Comparison of ENCODE assay signal across 14 cellular contexts in the genomic region with DNA sequence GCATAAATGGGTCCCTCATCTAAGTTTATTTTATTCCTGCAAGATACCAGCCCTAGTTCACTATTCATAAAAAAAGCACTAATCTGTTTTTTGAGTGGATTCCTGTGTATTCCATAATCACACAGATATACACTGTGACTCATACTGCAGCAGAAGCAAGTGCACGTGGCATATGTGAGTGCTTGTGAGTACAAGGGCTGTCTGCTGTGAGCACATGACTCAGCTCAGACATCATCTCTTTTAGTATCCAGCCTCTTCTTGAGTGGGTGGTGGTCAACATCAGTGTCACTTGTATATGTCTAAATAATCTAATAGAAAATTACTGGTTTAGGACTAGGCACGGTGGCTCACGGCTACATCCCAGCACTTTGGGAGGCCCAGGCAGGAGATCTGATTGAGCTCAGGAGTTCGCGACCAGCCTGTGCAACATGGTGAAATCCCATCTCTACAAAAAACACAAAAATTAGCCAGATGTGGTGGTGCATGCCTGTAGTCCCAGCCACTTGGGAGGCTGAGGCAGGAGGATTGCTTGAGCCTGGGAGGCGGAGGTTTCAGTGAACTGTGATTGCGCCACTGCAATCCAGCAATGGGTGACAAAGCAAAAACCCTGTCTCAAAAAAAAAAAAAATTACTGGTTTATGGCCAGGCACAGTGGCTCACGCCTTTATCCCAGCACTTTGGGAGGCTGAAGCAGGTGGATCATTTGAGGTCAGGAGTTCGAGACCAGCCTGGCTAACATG. TPM values are rescaled to one million over a fixed set of nuclear protein-coding genes. Genes with fewer than 3 reads are reported as not detected.
A peak's percentile ranks its signal among the peaks of the same experiment; 100 is the strongest.
DNase-seq lines count a peak whose midpoint lies in the region; ATAC-seq, FAIRE-seq and TF ChIP-seq lines count a peak whose summit lies in the region.
"Had no signal": no experiment of that assay in that cellular context is flagged by ENCODE, and none has a peak within 500 bp of the region (broad histone marks: within the 10 kb centered on the region; RNA-seq: fewer than 3 reads in every experiment).

No MANE protein-coding gene starts in this region.

- H3K36me3 ChIP-seq in neural progenitor cell, result no peaks in the 10 kb centered on the region
- H3K36me3 ChIP-seq: uterus had no signal

- H3K9ac ChIP-seq in neural progenitor cell, result no peak overlapping the region
- H3K9ac ChIP-seq: KMS-11 had no signal

- H3K36me3 Mint-ChIP-seq in brain, result peaks cover 56% of the 10 kb centered on the region
- no peaks in the 10 kb centered on the region for H3K36me3 Mint-ChIP-seq in natural killer cell
- H3K36me3 Mint-ChIP-seq in neural progenitor cell, result peaks cover 17% of the 10 kb centered on the region
- H3K36me3 Mint-ChIP-seq: CD4-positive, CD25-positive, alpha-beta regulatory T cell had no signal

- H3F3A ChIP-seq in neural progenitor cell (ENCODE audit: low read depth), result no peaks in the 10 kb centered on the region

- no peak overlapping the region for H3K4me3 ChIP-seq in A549
- no peak overlapping the region for H3K4me3 ChIP-seq in neural progenitor cell
- H3K4me3 ChIP-seq: uterus had no signal

- TF ChIP-seq POLR2A in A549 (IDR thresholded peaks at IDR 0.05; ENCODE audit: low read length), result no peak

- DNase-seq in A549 (ENCODE audit: low read depth in 1 of 2, low spot score in 1 of 2) (peak; percentile 71), HK-2 (ENCODE audit: unreplicated experiment) (peak; percentile 33), kidney glomerular epithelial cell (lab: John Stamatoyannopoulos, UW) (peak; percentile 71), GM20000 (ENCODE audit: low spot score) (no peak), natural killer cell (no peak), neural progenitor cell (ENCODE audit: low spot score) (no peak)
- DNase-seq: activated CD8-positive, alpha-beta T cell treated with anti-CD3 and anti-CD28 coated beads for 36 hours; CD4-positive, CD25-positive, alpha-beta regulatory T cell; uterus had no signal

- H3K4me1 ChIP-seq in A549, result peaks cover 18% of the 10 kb centered on the region
- no peaks in the 10 kb centered on the region for H3K4me1 ChIP-seq in neural progenitor cell
- H3K4me1 ChIP-seq: uterus had no signal

- CTCF ChIA-PET in A549 (lab: Yijun Ruan, JAX), result interaction anchor here (1.0 to 1.2 kb wide), 2 partner anchors 14 to 25 kb away, joined by 3 to 4 read pairs; no protein-coding TSS in a partner anchor

- H3K9me3 Mint-ChIP-seq in brain, result no peaks in the 10 kb centered on the region
- H3K9me3 Mint-ChIP-seq in natural killer cell, result no peaks in the 10 kb centered on the region
- H3K9me3 Mint-ChIP-seq in neural progenitor cell, result no peaks in the 10 kb centered on the region
- H3K9me3 Mint-ChIP-seq: activated CD8-positive, alpha-beta T cell treated with anti-CD3 and anti-CD28 coated beads for 36 hours; CD4-positive, CD25-positive, alpha-beta regulatory T cell had no signal

- H3K27ac Mint-ChIP-seq in brain, result peak overlapping the region in 4 of 5 experiments; percentile 60 to 94 (median 67)
- H3K27ac Mint-ChIP-seq in natural killer cell, result no peak overlapping the region
- H3K27ac Mint-ChIP-seq in neural progenitor cell, result no peak overlapping the region
- H3K27ac Mint-ChIP-seq: activated CD8-positive, alpha-beta T cell treated with anti-CD3 and anti-CD28 coated beads for 36 hours; CD4-positive, CD25-positive, alpha-beta regulatory T cell had no signal

- no peak for TF ChIP-seq RAD21 in A549 (conservative IDR thresholded peaks at IDR 0.05 in 1 of 2, IDR thresholded peaks at IDR 0.05 in 1 of 2)

- POLR2A ChIA-PET in A549 (lab: Yijun Ruan, JAX), result interaction anchor here (1.1 kb wide), 1 partner anchor 50 kb away, joined by 3 read pairs; no protein-coding TSS in a partner anchor

- 76% methylated on average over 9 of the region's 9 CpGs for WGBS in A549 (ENCODE audit: missing lambda C conversion rate)

- no peak for TF ChIP-seq EP300 in A549 (IDR thresholded peaks at IDR 0.05)

- no peaks in the 10 kb centered on the region for H4K20me1 ChIP-seq in neural progenitor cell (ENCODE audit: low read depth)

- H3K4me1 Mint-ChIP-seq in brain (peaks cover 12% of the 10 kb centered on the region), natural killer cell (peaks cover 17% of the 10 kb centered on the region in 2 donors), neural progenitor cell (no peaks in the 10 kb centered on the region)
- H3K4me1 Mint-ChIP-seq: CD4-positive, CD25-positive, alpha-beta regulatory T cell had no signal

- peak overlapping the region; percentile 24; the same call in 1 of the 3 replicates for H3K4me2 ChIP-seq in A549
- no peak overlapping the region for H3K4me2 ChIP-seq in neural progenitor cell
- H3K4me2 ChIP-seq: KMS-11 had no signal

- no peaks in the 10 kb centered on the region for H3K27me3 ChIP-seq in neural progenitor cell
- H3K27me3 ChIP-seq: uterus had no signal

- H2AFZ ChIP-seq in neural progenitor cell (replicated peaks), result no peak overlapping the region

- H3K79me2 ChIP-seq in neural progenitor cell (ENCODE audit: low read depth), result no peaks in the 10 kb centered on the region

- H3K4me3 Mint-ChIP-seq in brain (no peak overlapping the region), natural killer cell (no peak overlapping the region), neural progenitor cell (no peak overlapping the region)
- H3K4me3 Mint-ChIP-seq: activated CD8-positive, alpha-beta T cell treated with anti-CD3 and anti-CD28 coated beads for 36 hours; CD4-positive, CD25-positive, alpha-beta regulatory T cell had no signal

- peak; percentile 86 to 95 for ATAC-seq in A549
- no peak for ATAC-seq in natural killer cell
- ATAC-seq in HG03469 (IDR thresholded peaks at IDR 0.05; ENCODE audit: unreplicated experiment), result no peak
- ATAC-seq: activated CD8-positive, alpha-beta T cell treated with anti-CD3 and anti-CD28 coated beads for 36 hours; left lobe of liver; Panc1 had no signal

- intact Hi-C loops in natural killer cell (cut with micrococcal nuclease), result no loop called here

- H3K27ac ChIP-seq in A549, result peak overlapping the region; percentile 37 to 69; a peak in 5 of 6 replicates
- H3K27ac ChIP-seq in neural progenitor cell, result no peak overlapping the region
- H3K27ac ChIP-seq: KMS-11, uterus had no signal

- H3K9me3 ChIP-seq in A549 (no peaks in the 10 kb centered on the region), neural progenitor cell (ENCODE audit: low read depth) (no peaks in the 10 kb centered on the region)
- H3K9me3 ChIP-seq: uterus had no signal

- FAIRE-seq in A549 (lab: Jason Lieb, UNC), result no peak

- no peaks in the 10 kb centered on the region for H3K27me3 Mint-ChIP-seq in brain
- no peaks in the 10 kb centered on the region for H3K27me3 Mint-ChIP-seq in natural killer cell (ENCODE audit: low read depth in 2 of 2)
- no peaks in the 10 kb centered on the region for H3K27me3 Mint-ChIP-seq in neural progenitor cell (ENCODE audit: insufficient read depth, low read depth)
- H3K27me3 Mint-ChIP-seq: activated CD8-positive, alpha-beta T cell treated with anti-CD3 and anti-CD28 coated beads for 36 hours; CD4-positive, CD25-positive, alpha-beta regulatory T cell had no signal

- no peak for TF ChIP-seq CTCF in A549 (IDR thresholded peaks at IDR 0.05)
- TF ChIP-seq CTCF in brain (conservative IDR thresholded peaks at IDR 0.05), result no peak
- TF ChIP-seq CTCF in GM20000 (IDR thresholded peaks at IDR 0.05; ENCODE audit: extremely low read depth, missing control alignments), result no peak
- TF ChIP-seq CTCF in natural killer cell (IDR thresholded peaks at IDR 0.05), result no peak
- no peak for TF ChIP-seq CTCF in neural progenitor cell (IDR thresholded peaks at IDR 0.05)

TF ChIP-seq in A549, 52 proteins besides CTCF, POLR2A, EP300 and RAD21 (continues in another document):
- TF ChIP-seq KDM1A (IDR thresholded peaks at IDR 0.05; ENCODE audit: low read depth) (no peak), MAFK (IDR thresholded peaks at IDR 0.05; ENCODE audit: partially characterized antibody) (no peak), POLR2AphosphoS2 (conservative IDR thresholded peaks at IDR 0.05; ENCODE audit: low read length) (no peak), CHD2 (IDR thresholded peaks at IDR 0.05; ENCODE audit: low read length, partially characterized antibody) (no peak), JUNB (IDR thresholded peaks at IDR 0.05) (peak; percentile 34; the same call in 1 of the 2 replicates), BHLHE40 (IDR thresholded peaks at IDR 0.05; ENCODE audit: low read depth, low read length) (peak; percentile 59; the same call in 1 of the 2 replicates), EHF (CRISPR knock-in tag; IDR thresholded peaks at IDR 0.05) (no peak), NFE2L2 (conservative IDR thresholded peaks at IDR 0.05; ENCODE audit: low read length) (no peak), FOXS1 (CRISPR knock-in tag; IDR thresholded peaks at IDR 0.05) (no peak)
- TF ChIP-seq, protein P1, sequence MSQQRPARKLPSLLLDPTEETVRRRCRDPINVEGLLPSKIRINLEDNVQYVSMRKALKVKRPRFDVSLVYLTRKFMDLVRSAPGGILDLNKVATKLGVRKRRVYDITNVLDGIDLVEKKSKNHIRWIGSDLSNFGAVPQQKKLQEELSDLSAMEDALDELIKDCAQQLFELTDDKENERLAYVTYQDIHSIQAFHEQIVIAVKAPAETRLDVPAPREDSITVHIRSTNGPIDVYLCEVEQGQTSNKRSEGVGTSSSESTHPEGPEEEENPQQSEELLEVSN (IDR thresholded peaks at IDR 0.05; ENCODE audit: borderline replicate concordance, low read depth), result no peak
- TF ChIP-seq, protein P2, sequence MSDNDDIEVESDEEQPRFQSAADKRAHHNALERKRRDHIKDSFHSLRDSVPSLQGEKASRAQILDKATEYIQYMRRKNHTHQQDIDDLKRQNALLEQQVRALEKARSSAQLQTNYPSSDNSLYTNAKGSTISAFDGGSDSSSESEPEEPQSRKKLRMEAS (IDR thresholded peaks at IDR 0.05), result peak; percentile 76
- TF ChIP-seq, protein P3, sequence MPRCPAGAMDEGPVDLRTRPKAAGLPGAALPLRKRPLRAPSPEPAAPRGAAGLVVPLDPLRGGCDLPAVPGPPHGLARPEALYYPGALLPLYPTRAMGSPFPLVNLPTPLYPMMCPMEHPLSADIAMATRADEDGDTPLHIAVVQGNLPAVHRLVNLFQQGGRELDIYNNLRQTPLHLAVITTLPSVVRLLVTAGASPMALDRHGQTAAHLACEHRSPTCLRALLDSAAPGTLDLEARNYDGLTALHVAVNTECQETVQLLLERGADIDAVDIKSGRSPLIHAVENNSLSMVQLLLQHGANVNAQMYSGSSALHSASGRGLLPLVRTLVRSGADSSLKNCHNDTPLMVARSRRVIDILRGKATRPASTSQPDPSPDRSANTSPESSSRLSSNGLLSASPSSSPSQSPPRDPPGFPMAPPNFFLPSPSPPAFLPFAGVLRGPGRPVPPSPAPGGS (IDR thresholded peaks at IDR 0.05), result no peak

RNA-seq across cellular contexts. Expression of a gene that starts 49.8 kb away (rescaled TPM):
- polyA plus RNA-seq in A549 (2011; rRNA removed), result 94.0 and 153 TPM in 2 replicates
- polyA plus RNA-seq in A549 (2012; cell fraction: cytosol; rRNA removed), result 60.8 and 77.2 TPM in 2 replicates
- polyA plus RNA-seq in A549 (2012; cell fraction: nucleus; rRNA removed), result 31.2 and 45.5 TPM in 2 replicates
- 111 to 123 TPM (median 120 TPM) in 3 replicates for polyA plus RNA-seq in A549 (2017; fragmentation: RNase III; extraction: RNeasy Plus Mini Kit Qiagen cat#74134 plus additional on column Dnase treatment)
- 63.2 and 69.5 TPM in 2 replicates for polyA minus RNA-seq in A549 (2011; rRNA and poly(A)+ RNA removed)
- polyA plus RNA-seq in brain (ENCODE audit: insufficient read depth, low read depth, low replicate concordance), result 36.9 TPM
- 10 to 100 TPM; 37.3 to 41.3 (median 40.9) TPM for total RNA-seq in natural killer cell
- 49.4 and 51.5 TPM in 2 replicates for total RNA-seq in neural progenitor cell (ENCODE audit: low replicate concordance)

Comparison
In these comparisons a context has a peak if more than half of its experiments do, and no peak if none do; other contexts are left out.
1. ATAC-seq: peak in A549 (2 of 2); none in natural killer cell (0 of 3) and HG03469 (single experiment).
2. DNase-seq: peak in A549 (2 of 2), HK-2 (single experiment) and kidney glomerular epithelial cell (single experiment); none in GM20000 (single experiment), natural killer cell (single experiment) and neural progenitor cell (single experiment).
3. H3K27ac Mint-ChIP-seq: peak in brain (4 of 5); none in natural killer cell (0 of 2) and neural progenitor cell (single experiment).